ENCODE assay signal across 27 cellular contexts in the genomic region with DNA sequence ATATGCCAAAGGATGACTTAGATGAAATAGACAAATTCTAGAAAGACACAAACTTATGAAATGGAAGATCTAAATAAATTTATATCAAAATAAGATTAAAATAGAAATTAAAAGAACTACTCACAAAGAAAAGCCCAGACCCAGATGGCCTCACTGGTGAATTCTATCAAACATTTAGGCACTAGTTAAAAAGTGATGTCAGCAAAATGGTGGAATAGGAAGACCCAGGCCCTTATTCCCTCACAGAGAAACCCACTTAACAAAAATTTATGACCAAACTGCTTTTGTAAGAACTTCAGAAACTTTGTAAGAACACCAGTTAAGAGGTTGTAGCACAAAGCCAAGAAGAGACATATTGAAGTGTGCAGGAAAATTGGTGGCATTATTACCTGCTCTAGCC.
"Had no signal": no experiment of that assay in that cellular context is flagged by ENCODE, and none has a peak within 500 bp of the region (broad histone marks: within the 10 kb centered on the region; RNA-seq: fewer than 3 reads in every experiment).

No MANE protein-coding gene starts in this region.

- FAIRE-seq: urothelium cell line had no signal

- H3K9me3 ChIP-seq: stomach, suprapubic skin, testis, thoracic aorta, thyroid gland, tibial artery, tibial nerve, transverse colon, upper lobe of left lung, upper lobe of right lung, uterus, vagina had no signal

- ATAC-seq: stimulated activated effector memory CD8-positive, alpha-beta T cell treated with anti-CD3 and anti-CD28 coated beads, Interleukin-12 subunit alpha, Interleukin-12 subunit beta, amount 100 ng/mL, for 72 hours; stimulated activated memory B cell treated with anti-CD40 and anti-IgM and Interleukin-4, amounts not matched to agents 10 μg/mL and 1 μg/mL and 100 μg/mL, for 72 hours; stimulated activated naive B cell treated with anti-CD40 and anti-IgM and Interleukin-4, amounts not matched to agents 10 μg/mL and 1 μg/mL and 100 μg/mL, for 72 hours; stimulated activated naive CD8-positive, alpha-beta T cell treated with anti-CD3 and anti-CD28 coated beads, Interleukin-15, amount 100 ng/mL, for 72 hours; stimulated activated naive CD8-positive, alpha-beta T cell treated with anti-CD3 and anti-CD28 coated beads, Interleukin-15, Interleukin-2, amounts not matched to agents 100 U/mL and 50 U/mL, for 24 hours; upper lobe of right lung had no signal

- H3K36me3 ChIP-seq: stomach, thoracic aorta, thyroid gland, tibial artery, tibial nerve, transverse colon, upper lobe of left lung, upper lobe of right lung, uterus, vagina had no signal

- DNase-seq: stimulated activated CD4-positive, alpha-beta T cell treated with anti-CD3 and anti-CD28 coated beads, Interleukin-2, amount 100 ng/mL, for 48 hours; stimulated activated CD4-positive, alpha-beta T cell treated with anti-CD3 and anti-CD28 coated beads, Interleukin-4, amount 100 ng/mL, for 1 hour; stimulated activated CD4-positive, alpha-beta T cell treated with anti-CD3 and anti-CD28 coated beads, Interleukin-4, amount 100 ng/mL, for 24 hours; stimulated activated CD4-positive, alpha-beta T cell treated with anti-CD3 and anti-CD28 coated beads, Interleukin-4, amount 100 ng/mL, for 4 hours; stimulated activated CD8-positive, alpha-beta memory T cell treated with anti-CD3 and anti-CD28 coated beads, Interleukin-4, amount 100 ng/mL, for 48 hours; stimulated activated naive B cell treated with anti-CD40 and anti-IgM and Interleukin-4, amounts not matched to agents 10 μg/mL and 1 μg/mL and 100 μg/mL, for 72 hours; stimulated activated naive CD4-positive, alpha-beta T cell; stimulated activated naive CD4-positive, alpha-beta T cell treated with Interleukin-2 at 50 U/mL for 16 hours; stimulated activated naive CD8-positive, alpha-beta T cell treated with anti-CD3 and anti-CD28 coated beads, Interleukin-15, amount 100 ng/mL, for 72 hours; stimulated activated naive CD8-positive, alpha-beta T cell treated with anti-CD3 and anti-CD28 coated beads, Interleukin-15, Interleukin-2, amounts not matched to agents 100 U/mL and 50 U/mL, for 24 hours; stomach; substantia nigra; testis; thyroid gland; tibial artery; transverse colon; trophoblast cell; upper lobe of left lung; upper lobe of right lung; uterus had no signal

- H3K4me1 ChIP-seq: stomach, suprapubic skin, testis, thyroid gland, tibial artery, tibial nerve, transverse colon, upper lobe of left lung, upper lobe of right lung, uterus, vagina had no signal

- H3K27ac ChIP-seq: stomach, suprapubic skin, testis, thoracic aorta, thyroid gland, tibial artery, tibial nerve, transverse colon, upper lobe of left lung, upper lobe of right lung, uterus, vagina had no signal

- H3K4me3 ChIP-seq: stomach, suprapubic skin, testis, thoracic aorta, thyroid gland, tibial artery, tibial nerve, transverse colon, upper lobe of left lung, upper lobe of right lung, uterus, vagina had no signal

- H3K27me3 ChIP-seq: stomach, suprapubic skin, testis, thyroid gland, tibial artery, tibial nerve, transverse colon, upper lobe of left lung, upper lobe of right lung, uterus, vagina had no signal
